In genomic region chr22:50264946-50265669, GRCh38 we compare ENCODE assay signal across 1 cellular context.
TF ChIP-seq lines count a peak whose summit lies in the region.

No MANE protein-coding gene starts in this region.

TF ChIP-seq in IMR-90, 13 proteins besides CTCF, POLR2A, EP300 and RAD21:
- TF ChIP-seq MXI1 (IDR thresholded peaks at IDR 0.05; ENCODE audit: borderline replicate concordance, low read depth, low read length) (no peak), USF2 (IDR thresholded peaks at IDR 0.05; ENCODE audit: low read depth, low read length) (no peak), RFX5 (IDR thresholded peaks at IDR 0.05; ENCODE audit: low read depth, low read length) (no peak), RCOR1 (IDR thresholded peaks at IDR 0.05; ENCODE audit: insufficient replicate concordance, low read length) (no peak), NFE2L2 (IDR thresholded peaks at IDR 0.05; ENCODE audit: low read depth, low read length) (no peak), ELK1 (IDR thresholded peaks at IDR 0.05; ENCODE audit: borderline replicate concordance, low read depth, low read length) (no peak), MAZ (IDR thresholded peaks at IDR 0.05; ENCODE audit: borderline replicate concordance, low read depth, low read length) (no peak), SMC3 (IDR thresholded peaks at IDR 0.05; ENCODE audit: low read depth, low read length) (no peak), BHLHE40 (IDR thresholded peaks at IDR 0.05; ENCODE audit: low read depth, low read length) (no peak), CHD1 (IDR thresholded peaks at IDR 0.05; ENCODE audit: low read depth, low read length) (no peak), MAFK (IDR thresholded peaks at IDR 0.05; ENCODE audit: low read depth, low read length) (no peak), CEBPB (IDR thresholded peaks at IDR 0.05; ENCODE audit: low read depth, low read length) (no peak), FOS (IDR thresholded peaks at IDR 0.05; ENCODE audit: low read depth, low read length) (no peak)
